In the genomic region with DNA sequence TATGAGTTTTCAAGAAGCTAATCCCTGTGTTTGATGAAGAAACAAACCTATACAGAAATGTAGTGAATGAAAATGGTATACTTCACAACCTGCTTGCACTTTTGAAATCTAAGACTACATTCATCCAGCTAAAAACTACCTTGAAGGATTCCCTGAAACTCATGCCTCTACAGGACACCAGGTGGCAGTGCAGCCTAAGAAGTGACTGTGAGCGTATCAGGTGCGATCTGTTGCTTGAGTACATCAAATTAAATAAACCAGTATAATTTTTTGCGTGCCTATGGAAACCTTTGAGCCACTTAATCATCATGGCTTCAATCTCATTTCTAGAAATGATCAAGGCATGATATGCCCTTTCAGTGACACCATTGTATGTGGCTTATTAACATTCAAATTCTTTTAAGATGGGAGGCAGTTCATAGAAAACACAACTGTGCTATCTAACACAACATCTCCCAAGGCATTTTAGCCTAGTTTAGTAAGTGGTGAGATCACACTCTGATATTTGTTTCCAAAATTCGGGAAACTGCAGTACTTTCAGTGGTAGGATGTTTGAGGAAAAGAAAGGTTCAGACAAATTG, we compare ENCODE assay signal across 8 cellular contexts. TPM values are rescaled to one million over a fixed set of nuclear protein-coding genes. Genes with fewer than 3 reads are reported as not detected.
DNase-seq lines count a peak whose midpoint lies in the region; ATAC-seq, FAIRE-seq and TF ChIP-seq lines count a peak whose summit lies in the region.

No MANE protein-coding gene starts in this region.

- intact Hi-C loops in naive thymus-derived CD4-positive, alpha-beta T cell (cut with micrococcal nuclease) = loop anchor here in 1 of 2 donors (2.0 to 10.0 kb wide), 3 partner anchors 460 to 733 kb away; no protein-coding TSS in a partner anchor
- intact Hi-C loops in uterus (cut with DNase I; ENCODE audit: low total_unique reads) = loop anchor here (5.0 kb wide), 1 partner anchor 463 kb away; no protein-coding TSS in a partner anchor

- no peaks in the 10 kb centered on the region for H3K4me1 ChIP-seq in naive thymus-derived CD4-positive, alpha-beta T cell (ENCODE audit: control insufficient read depth in 2 of 2, insufficient read depth in 2 of 2, low read length in 2 of 2)
- no peaks in the 10 kb centered on the region for H3K4me1 ChIP-seq in uterus

- H3K27ac ChIP-seq in naive thymus-derived CD4-positive, alpha-beta T cell (ENCODE audit: low read depth, low read length) = no peak overlapping the region
- no peak overlapping the region for H3K27ac ChIP-seq in uterus

- H3K36me3 Mint-ChIP-seq in T-helper 2 cell treated with Interferon-gamma antibody and Interleukin-4, amounts not matched to agents 5 μg/mL and 100 μg/mL, for 36 hours (ENCODE audit: low read depth) = no peaks in the 10 kb centered on the region
- H3K36me3 Mint-ChIP-seq in naive thymus-derived CD4-positive, alpha-beta T cell = no peaks in the 10 kb centered on the region

- no peak overlapping the region for H3K4me3 ChIP-seq in naive thymus-derived CD4-positive, alpha-beta T cell (ENCODE audit: low read length)
- no peak overlapping the region for H3K4me3 ChIP-seq in uterus

- POLR2A ChIA-PET in naive thymus-derived CD4-positive, alpha-beta T cell (lab: Charles Lee) = no interaction called here

- H3K27ac Mint-ChIP-seq in T-helper 2 cell treated with Interferon-gamma antibody and Interleukin-4, amounts not matched to agents 5 μg/mL and 100 μg/mL, for 36 hours = no peak overlapping the region
- no peak overlapping the region for H3K27ac Mint-ChIP-seq in naive thymus-derived CD4-positive, alpha-beta T cell

- FAIRE-seq in GM18507 (lab: Jason Lieb, UNC) = peak; percentile 84

- ATAC-seq in HG02943 (IDR thresholded peaks at IDR 0.05; ENCODE audit: low read depth, unreplicated experiment) (peak; percentile 80), esophagus mucosa (peak; percentile 77)
- ATAC-seq in naive thymus-derived CD4-positive, alpha-beta T cell = peak; percentile 53

- H3K27me3 ChIP-seq in naive thymus-derived CD4-positive, alpha-beta T cell (ENCODE audit: control insufficient read depth in 2 of 2, insufficient read depth in 2 of 2, low read length in 2 of 2) = no peaks in the 10 kb centered on the region
- H3K27me3 ChIP-seq in uterus = no peaks in the 10 kb centered on the region

- no peaks in the 10 kb centered on the region for H3K36me3 ChIP-seq in naive thymus-derived CD4-positive, alpha-beta T cell (ENCODE audit: control insufficient read depth in 2 of 3, insufficient read depth in 3 of 3, low read length in 3 of 3)
- no peaks in the 10 kb centered on the region for H3K36me3 ChIP-seq in uterus

- no peak overlapping the region for H3K4me3 Mint-ChIP-seq in T-helper 2 cell treated with Interferon-gamma antibody and Interleukin-4, amounts not matched to agents 5 μg/mL and 100 μg/mL, for 36 hours
- H3K4me3 Mint-ChIP-seq in naive thymus-derived CD4-positive, alpha-beta T cell = no peak overlapping the region

- no peaks in the 10 kb centered on the region for H3K9me3 ChIP-seq in naive thymus-derived CD4-positive, alpha-beta T cell (ENCODE audit: control insufficient read depth in 2 of 3, low read length in 3 of 3)
- no peaks in the 10 kb centered on the region for H3K9me3 ChIP-seq in uterus

- CTCF ChIA-PET in naive thymus-derived CD4-positive, alpha-beta T cell (lab: Charles Lee) = no interaction called here

- peak; percentile 53 to 59 for DNase-seq in AML-193 (lab: John Stamatoyannopoulos, UW)
- peak; percentile 12 for DNase-seq in GM18507 (ENCODE audit: extremely low spot score, insufficient read length, low read depth)
- DNase-seq in NCI-H1694 (lab: John Stamatoyannopoulos, UW) = peak; percentile 67
- peak; percentile 32 for DNase-seq in T-helper 2 cell treated with Interferon-gamma antibody and Interleukin-4, amounts not matched to agents 5 μg/mL and 100 μg/mL, for 36 hours (ENCODE audit: low spot score)
- peak in 1 of 9 donors; percentile 39 for DNase-seq in naive thymus-derived CD4-positive, alpha-beta T cell
- DNase-seq in uterus = peak; percentile 52 to 58

- no peaks in the 10 kb centered on the region for H3K4me1 Mint-ChIP-seq in T-helper 2 cell treated with Interferon-gamma antibody and Interleukin-4, amounts not matched to agents 5 μg/mL and 100 μg/mL, for 36 hours (ENCODE audit: low read depth)
- H3K4me1 Mint-ChIP-seq in naive thymus-derived CD4-positive, alpha-beta T cell = no peaks in the 10 kb centered on the region

- no peaks in the 10 kb centered on the region for H3K27me3 Mint-ChIP-seq in T-helper 2 cell treated with Interferon-gamma antibody and Interleukin-4, amounts not matched to agents 5 μg/mL and 100 μg/mL, for 36 hours (ENCODE audit: low read depth)
- H3K27me3 Mint-ChIP-seq in naive thymus-derived CD4-positive, alpha-beta T cell = peaks cover 0 to 13% (median 2%) of the 10 kb centered on the region in 5 donors

- no peak for TF ChIP-seq POLR2A in uterus (IDR thresholded peaks at IDR 0.05)

- H3K9me3 Mint-ChIP-seq in T-helper 2 cell treated with Interferon-gamma antibody and Interleukin-4, amounts not matched to agents 5 μg/mL and 100 μg/mL, for 36 hours = no peaks in the 10 kb centered on the region
- peaks cover 0 to 4% (median 2%) of the 10 kb centered on the region in 11 donors for H3K9me3 Mint-ChIP-seq in naive thymus-derived CD4-positive, alpha-beta T cell

- peak; percentile 75 to 89 (median 78) for TF ChIP-seq CTCF in uterus (IDR thresholded peaks at IDR 0.05)

RNA-seq across cellular contexts. Expression of a gene that starts 57.4 kb away (rescaled TPM):
- total RNA-seq in esophagus mucosa (not detected), uterus (not detected)
- 1 to 10 TPM in 1 of 5 experiments, not detected in 4; 1.4 TPM for total RNA-seq in naive thymus-derived CD4-positive, alpha-beta T cell
- polyA plus RNA-seq in naive thymus-derived CD4-positive, alpha-beta T cell = not detected
